ENCODE assay signal across 8 cellular contexts in genomic region chr3:11770105-11770476, GRCh38.
DNase-seq lines count a peak whose midpoint lies in the region; ATAC-seq and TF ChIP-seq lines count a peak whose summit lies in the region.

No MANE protein-coding gene starts in this region.

- H3K36me3 ChIP-seq in esophagus (ENCODE audit: control insufficient read depth in 2 of 2, insufficient read depth in 2 of 2, low read length in 1 of 2) (no peaks in the 10 kb centered on the region), smooth muscle cell (ENCODE audit: low read depth) (no peaks in the 10 kb centered on the region)

- no peak for ATAC-seq in GM19467 (IDR thresholded peaks at IDR 0.05; ENCODE audit: unreplicated experiment)

- H3K27me3 ChIP-seq in esophagus (ENCODE audit: control insufficient read depth in 1 of 2, insufficient read depth in 2 of 2, low read length in 2 of 2) (no peaks in the 10 kb centered on the region), smooth muscle cell (ENCODE audit: low read depth) (no peaks in the 10 kb centered on the region)

- 36 to 41% methylated on average over 5 of the region's 5 CpGs for WGBS in esophagus, 2 donors
- WGBS in smooth muscle cell (ENCODE audit: low lambda C conversion rate), result 60% methylated on average over 5 of the region's 5 CpGs

- peak overlapping the region; percentile 18 for H3K9ac ChIP-seq in smooth muscle cell (ENCODE audit: low read depth)

- peak overlapping the region; percentile 75 for H3K4me2 ChIP-seq in smooth muscle cell

- H3K79me2 ChIP-seq in smooth muscle cell (ENCODE audit: low read depth), result no peaks in the 10 kb centered on the region

- no peak overlapping the region for H2AFZ ChIP-seq in smooth muscle cell (ENCODE audit: low read depth)

- H3K27me3 Mint-ChIP-seq in T-helper 1 cell treated with Interleukin-12 subunit alpha and Interleukin-12 subunit beta and Interleukin-4 antibody, amounts not matched to agents 30 μg/mL and 1 μg/mL, for 36 hours (ENCODE audit: low read depth), result no peaks in the 10 kb centered on the region

- H3K4me3 ChIP-seq in esophagus (ENCODE audit: low read depth in 1 of 2, low read length in 2 of 2), result peak overlapping the region in 1 of 2 donors; percentile 5
- H3K4me3 ChIP-seq in smooth muscle cell, result no peak overlapping the region

- TF ChIP-seq CTCF in smooth muscle cell (IDR thresholded peaks at IDR 0.05; ENCODE audit: borderline replicate concordance, insufficient read depth, poor library complexity, severe bottlenecking), result no peak
- TF ChIP-seq CTCF in GM13976 (IDR thresholded peaks at IDR 0.05; ENCODE audit: borderline replicate concordance, control extremely low read depth, extremely low read depth, insufficient read depth, missing control alignments), result no peak

- no peaks in the 10 kb centered on the region for H3K9me3 ChIP-seq in esophagus (ENCODE audit: control insufficient read depth in 2 of 2, insufficient read depth in 1 of 2, low read depth in 1 of 2, low read length in 1 of 2)
- H3K9me3 ChIP-seq in smooth muscle cell (replicated peaks; ENCODE audit: low read depth), result no peaks in the 10 kb centered on the region

- no peaks in the 10 kb centered on the region for H3F3A ChIP-seq in smooth muscle cell (ENCODE audit: low read depth)

- H3K27ac ChIP-seq in esophagus (ENCODE audit: low read depth in 2 of 2, low read length in 1 of 2), result peak overlapping the region; percentile 98 to 99
- peak overlapping the region; percentile 82 for H3K27ac ChIP-seq in smooth muscle cell (ENCODE audit: low read depth)

- H3K4me1 ChIP-seq in esophagus (ENCODE audit: control insufficient read depth in 2 of 2, insufficient read depth in 2 of 2, low read length in 1 of 2) (peaks cover 2 to 3% of the 10 kb centered on the region in 2 donors), smooth muscle cell (ENCODE audit: low read depth) (peaks cover 6% of the 10 kb centered on the region)

- no peaks in the 10 kb centered on the region for H3K36me3 Mint-ChIP-seq in T-helper 1 cell treated with Interleukin-12 subunit alpha and Interleukin-12 subunit beta and Interleukin-4 antibody, amounts not matched to agents 30 μg/mL and 1 μg/mL, for 36 hours (ENCODE audit: low read depth)

- no peaks in the 10 kb centered on the region for H4K20me1 ChIP-seq in smooth muscle cell (ENCODE audit: low read depth)

- peak overlapping the region; percentile 75 for H3K27ac Mint-ChIP-seq in T-helper 1 cell treated with Interleukin-12 subunit alpha and Interleukin-12 subunit beta and Interleukin-4 antibody, amounts not matched to agents 30 μg/mL and 1 μg/mL, for 36 hours

- in situ Hi-C loops in GM13976 (cut with MboI; ENCODE audit: low sequenced_read_pairs, unreplicated experiment), result no loop called here

- H3K9me3 Mint-ChIP-seq in T-helper 1 cell treated with Interleukin-12 subunit alpha and Interleukin-12 subunit beta and Interleukin-4 antibody, amounts not matched to agents 30 μg/mL and 1 μg/mL, for 36 hours, result no peaks in the 10 kb centered on the region

- no peak for DNase-seq in T-helper 1 cell
- peak; percentile 17 for DNase-seq in NCI-H526 treated with DMSO at 0.1 percent for 48 hours (lab: John Stamatoyannopoulos, UW)
- DNase-seq in smooth muscle cell (lab: John Stamatoyannopoulos, UW; ENCODE audit: unreplicated experiment), result no peak
- no peak for DNase-seq in GM13976 (ENCODE audit: low spot score)
- no peak for DNase-seq in NCI-H82 treated with DMSO at 0.1 percent for 48 hours (lab: John Stamatoyannopoulos, UW; ENCODE audit: unreplicated experiment)

- peaks cover 25% of the 10 kb centered on the region for H3K4me1 Mint-ChIP-seq in T-helper 1 cell treated with Interleukin-12 subunit alpha and Interleukin-12 subunit beta and Interleukin-4 antibody, amounts not matched to agents 30 μg/mL and 1 μg/mL, for 36 hours (ENCODE audit: low read depth)

- H3K4me3 Mint-ChIP-seq in T-helper 1 cell treated with Interleukin-12 subunit alpha and Interleukin-12 subunit beta and Interleukin-4 antibody, amounts not matched to agents 30 μg/mL and 1 μg/mL, for 36 hours, result peak overlapping the region; percentile 3
